Comparison of ENCODE assay signal across 8 cellular contexts in genomic region chr17:50707296-50708049, GRCh38. TPM values are rescaled to one million over a fixed set of nuclear protein-coding genes. Genes with fewer than 3 reads are reported as not detected.
DNase-seq lines count a peak whose midpoint lies in the region; ATAC-seq and TF ChIP-seq lines count a peak whose summit lies in the region.

Gene ANKRD40, minus strand, starts transcription at chr17:50707914. Its CDS starts 260 bp downstream, at chr17:50707654.

- H3K27ac ChIP-seq in SK-N-SH (ENCODE audit: low read depth in 2 of 2, low read length in 1 of 2) = peak within 1 kb of the TSS; percentile 95 to 98
- peak within 1 kb of the TSS; percentile 99 for H3K27ac ChIP-seq in temporal lobe (ENCODE audit: low read depth, low read length)

- ATAC-seq in HG02588 (IDR thresholded peaks at IDR 0.05; ENCODE audit: unreplicated experiment) = peak; percentile 73

- CTCF ChIA-PET in SK-N-SH (lab: Yijun Ruan, JAX) = interaction anchor here (1.1 to 7.5 kb wide), 5 partner anchors 12 to 228 kb away, joined by 4 to 90 read pairs (median 19); partner anchors contain the start of gene RSAD1

- no peaks in the 10 kb centered on the region for H3K9me3 ChIP-seq in SK-N-SH

- peaks cover 72% of the 10 kb centered on the region for H3K79me2 ChIP-seq in SK-N-SH (ENCODE audit: insufficient read depth)

- H3K4me3 ChIP-seq in GM08714 (ENCODE audit: low read length) (peak within 1 kb of the TSS; percentile 89), SK-N-SH (ENCODE audit: low read depth in 2 of 2, low read length in 1 of 2) (peak within 1 kb of the TSS; percentile 65 to 80)

- H3K4me2 ChIP-seq in SK-N-SH = peak within 1 kb of the TSS; percentile 97

- H3K4me1 ChIP-seq in SK-N-SH (ENCODE audit: control insufficient read depth in 1 of 2, insufficient read depth in 2 of 2, low read depth in 1 of 2, low read length in 1 of 2) = peaks cover 10 to 15% of the 10 kb centered on the region in 2 experiments

- TF ChIP-seq CTCF in SK-N-SH (IDR thresholded peaks at IDR 0.05) = no peak

- no peak for TF ChIP-seq RAD21 in SK-N-SH (IDR thresholded peaks at IDR 0.05; ENCODE audit: low read length)

- DNase-seq in NCI-H1048 (lab: John Stamatoyannopoulos, UW) (peak; percentile 70), SK-N-SH (peak; percentile 96), globus pallidus (ENCODE audit: low spot score) (peak; percentile 92), occipital lobe (lab: John Stamatoyannopoulos, UW) (peak; percentile 85)
- peak; percentile 89 for DNase-seq in activated naive CD4-positive, alpha-beta T cell treated with anti-CD3 and anti-CD28 coated beads, Interleukin-2, amount 50 U/mL, for 16 hours

- H3K27me3 ChIP-seq in SK-N-SH (ENCODE audit: insufficient read depth) = no peaks in the 10 kb centered on the region

- POLR2A ChIA-PET in SK-N-SH (lab: Yijun Ruan, JAX) = interaction anchor here (0.6 to 3.9 kb wide), 4 partner anchors 11 to 68 kb away, joined by 3 to 27 read pairs (median 4); partner anchors contain the start of gene LUC7L3

- peaks cover 22% of the 10 kb centered on the region for H3F3A ChIP-seq in SK-N-SH (replicated peaks; ENCODE audit: insufficient read depth)

- H3K9ac ChIP-seq in SK-N-SH = peak within 1 kb of the TSS; percentile 92

- H3K36me3 ChIP-seq in SK-N-SH (replicated peaks in 1 of 2; ENCODE audit: control insufficient read depth in 1 of 2, insufficient read depth in 2 of 2, low read length in 1 of 2) = peaks cover 14 to 27% of the 10 kb centered on the region in 2 experiments

- peak in 1 of 2 experiments; percentile 53; a peak in 1 of 4 replicates for TF ChIP-seq EP300 in SK-N-SH (IDR thresholded peaks at IDR 0.05; ENCODE audit: borderline replicate concordance in 1 of 2, low read depth in 1 of 2, low read length in 1 of 2)

- peaks cover 20% of the 10 kb centered on the region for H4K20me1 ChIP-seq in SK-N-SH (ENCODE audit: insufficient read depth)

- 1% methylated on average over 30 of the region's 74 CpGs for WGBS in SK-N-SH (ENCODE audit: low lambda C conversion rate)

- H3K9me2 ChIP-seq in SK-N-SH = no peaks in the 10 kb centered on the region

- peak within 1 kb of the TSS; percentile 87 for H2AFZ ChIP-seq in SK-N-SH (ENCODE audit: low read depth)

TF ChIP-seq in SK-N-SH, 30 proteins besides CTCF, POLR2A, EP300 and RAD21 (continues in another document):
- no peak for TF ChIP-seq FOXJ3 (CRISPR knock-in tag; IDR thresholded peaks at IDR 0.05)
- peak; percentile 65 for TF ChIP-seq RFX5 (IDR thresholded peaks at IDR 0.05; ENCODE audit: low read length)
- peak; percentile 98 for TF ChIP-seq TAF1 (IDR thresholded peaks at IDR 0.05; ENCODE audit: borderline replicate concordance, low read depth, low read length)
- peak; percentile 78 for TF ChIP-seq TCF12 (IDR thresholded peaks at IDR 0.05)
- peak; percentile 43; the same call in 1 of the 2 replicates for TF ChIP-seq RXRA (IDR thresholded peaks at IDR 0.05; ENCODE audit: borderline replicate concordance, low read depth)
- peak; percentile 47 for TF ChIP-seq NFIC (IDR thresholded peaks at IDR 0.05; ENCODE audit: borderline replicate concordance)
- peak; percentile 71 for TF ChIP-seq REST (IDR thresholded peaks at IDR 0.05; ENCODE audit: low read depth, low read length)
- TF ChIP-seq POLR2AphosphoS5 (IDR thresholded peaks at IDR 0.05; ENCODE audit: low read depth, low read length) = no peak; the same call in 1 of the 2 replicates
- 0 out of 2 replicates have a peak, but pooled peaks have one; percentile 28 for TF ChIP-seq TEAD4 (IDR thresholded peaks at IDR 0.05; ENCODE audit: borderline replicate concordance, insufficient read depth)
- peak; percentile 94 for TF ChIP-seq MXI1 (IDR thresholded peaks at IDR 0.05; ENCODE audit: low read depth, low read length)
- peak; percentile 79 for TF ChIP-seq SIN3A (IDR thresholded peaks at IDR 0.05; ENCODE audit: borderline replicate concordance, low read depth, low read length)
- peak; percentile 94 for TF ChIP-seq FOSL2 (IDR thresholded peaks at IDR 0.05; ENCODE audit: borderline replicate concordance, low read depth)
- TF ChIP-seq IRF3 (IDR thresholded peaks at IDR 0.05; ENCODE audit: low read depth, low read length) = no peak
- peak; percentile 97 for TF ChIP-seq MAX (IDR thresholded peaks at IDR 0.05; ENCODE audit: low read depth)
- peak; percentile 75; the same call in 1 of the 2 replicates for TF ChIP-seq RCOR1 (IDR thresholded peaks at IDR 0.05; ENCODE audit: low read length)
- TF ChIP-seq YY1 (IDR thresholded peaks at IDR 0.05; ENCODE audit: low read depth) = peak; percentile 78; the same call in 1 of the 2 replicates
- TF ChIP-seq FOXM1 (IDR thresholded peaks at IDR 0.05; ENCODE audit: low read depth) = no peak
- TF ChIP-seq CHD2 (IDR thresholded peaks at IDR 0.05; ENCODE audit: low read length, partially characterized antibody) = peak; percentile 87
- 0 out of 2 replicates have a peak, but pooled peaks have one; percentile 54 for TF ChIP-seq ZBTB33 (IDR thresholded peaks at IDR 0.05; ENCODE audit: borderline replicate concordance, low read depth)
- peak; percentile 59; the same call in 1 of the 2 replicates for TF ChIP-seq USF2 (IDR thresholded peaks at IDR 0.05; ENCODE audit: borderline replicate concordance, low read depth, low read length)
- TF ChIP-seq JUND (IDR thresholded peaks at IDR 0.05) = peak; percentile 83
- TF ChIP-seq ELF1 (IDR thresholded peaks at IDR 0.05) = peak; percentile 66
- TF ChIP-seq SMC3 (IDR thresholded peaks at IDR 0.05; ENCODE audit: low read depth, low read length) = 0 out of 2 replicates have a peak, but pooled peaks have one; percentile 6
- no peak for TF ChIP-seq EZH2phosphoT487 (IDR thresholded peaks at IDR 0.05; ENCODE audit: borderline replicate concordance, low read depth)

RNA-seq across cellular contexts. Expression of gene ANKRD40, which starts in this region (rescaled TPM):
- polyA plus RNA-seq in SK-N-SH (2012; rRNA removed) = 33.6 and 46.3 TPM in 2 replicates
- 43.8 and 47.2 TPM in 2 replicates for polyA plus RNA-seq in SK-N-SH (2012; cell fraction: cytosol; rRNA removed)
- 20.8 and 38.1 TPM in 2 replicates for polyA plus RNA-seq in SK-N-SH (2012; cell fraction: nucleus; rRNA removed)
- total RNA-seq in occipital lobe = 31.4 TPM
- 20.2 TPM for total RNA-seq in temporal lobe

Comparison
In these comparisons a context has a peak if more than half of its experiments do, and no peak if none do; other contexts are left out.
1. Peak in every context shown above with its lines: DNase-seq, ATAC-seq, H3K4me3 ChIP-seq and H3K27ac ChIP-seq.